15 cellular contexts compared by ENCODE assay signal in genomic region chr1:109312246-109312645, GRCh38. TPM values are rescaled to one million over a fixed set of nuclear protein-coding genes. Genes with fewer than 3 reads are reported as not detected.
DNase-seq lines count a peak whose midpoint lies in the region; ATAC-seq and TF ChIP-seq lines count a peak whose summit lies in the region.
"Had no signal": no experiment of that assay in that cellular context is flagged by ENCODE, and none has a peak within 500 bp of the region (broad histone marks: within the 10 kb centered on the region; RNA-seq: fewer than 3 reads in every experiment).

No MANE protein-coding gene starts in this region.

- CTCF ChIA-PET in MCF 10A (lab: Yijun Ruan, JAX), result interaction anchor here (1.5 kb wide), 1 partner anchor 15 kb away, joined by 5 read pairs; no protein-coding TSS in a partner anchor

- H3K27me3 ChIP-seq in dorsolateral prefrontal cortex (no peaks in the 10 kb centered on the region), neural progenitor cell (no peaks in the 10 kb centered on the region)
- H3K27me3 ChIP-seq: SJCRH30 had no signal

- no TSS peak for BruUV-seq in MCF 10A (replicated peaks; lab: Mats Ljungman, UMichigan)

- H3K9ac ChIP-seq in neural progenitor cell, result no peak overlapping the region

- H3K9me3 Mint-ChIP-seq in neural progenitor cell (no peaks in the 10 kb centered on the region), MCF 10A (ENCODE audit: unreplicated experiment) (no peaks in the 10 kb centered on the region)

- H3K36me3 Mint-ChIP-seq in neural progenitor cell, result peaks cover 27% of the 10 kb centered on the region
- H3K36me3 Mint-ChIP-seq in MCF 10A (ENCODE audit: insufficient read depth, unreplicated experiment), result peaks cover 11% of the 10 kb centered on the region

- peak overlapping the region; percentile 6 to 100 (median 97) for H3K27ac ChIP-seq in dorsolateral prefrontal cortex
- no peak overlapping the region for H3K27ac ChIP-seq in neural progenitor cell
- H3K27ac ChIP-seq: C4-2B, SJCRH30 had no signal

- H3K9me3 ChIP-seq in neural progenitor cell (ENCODE audit: low read depth), result no peaks in the 10 kb centered on the region
- H3K9me3 ChIP-seq: SJCRH30 had no signal

- no peak for ATAC-seq in HG02623 (IDR thresholded peaks at IDR 0.05; ENCODE audit: unreplicated experiment)
- ATAC-seq: PC-3 had no signal

- intact Hi-C loops in dorsolateral prefrontal cortex (cut with DNase I) (loop anchor here (1.0 to 5.0 kb wide), 4 partner anchors 29 to 85 kb away; partner anchors contain the start of genes PSRC1 (in 1 of the 2) and SORT1 (in 1 of the 2)), MCF 10A (cut with micrococcal nuclease) (no loop called here)

- H3K4me3 ChIP-seq in dorsolateral prefrontal cortex (peak overlapping the region in 1 of 59 donors; percentile 22), neural progenitor cell (no peak overlapping the region)
- H3K4me3 ChIP-seq: SJCRH30 had no signal

- H3K79me2 ChIP-seq in neural progenitor cell (ENCODE audit: low read depth), result no peaks in the 10 kb centered on the region

- POLR2A ChIA-PET in MCF 10A (lab: Yijun Ruan, JAX), result no interaction called here

- DNase-seq in DMS 273 treated with DMSO at 0.1 percent for 48 hours (lab: John Stamatoyannopoulos, UW) (peak; percentile 61), NCI-H446 treated with DMSO at 0.1 percent for 48 hours (lab: John Stamatoyannopoulos, UW) (peak; percentile 64), dorsolateral prefrontal cortex (no peak), neural progenitor cell (ENCODE audit: low spot score) (no peak), SKM-1 (lab: John Stamatoyannopoulos, UW; ENCODE audit: unreplicated experiment) (no peak), MCF 10A (ENCODE audit: unreplicated experiment) (no peak), NCI-H1105 (lab: John Stamatoyannopoulos, UW) (no peak)
- DNase-seq: NCI-H1417 treated with DMSO at 0.1 percent for 48 hours, NCI-H2081, NCI-H526 treated with DMSO at 0.1 percent for 48 hours, PC-3, SJCRH30 had no signal

- H3K4me1 ChIP-seq in neural progenitor cell, result peaks cover 10% of the 10 kb centered on the region

- H3K36me3 ChIP-seq in neural progenitor cell, result no peaks in the 10 kb centered on the region

- no peak overlapping the region for H2AFZ ChIP-seq in neural progenitor cell (replicated peaks)

- H3K27ac Mint-ChIP-seq in neural progenitor cell (peak overlapping the region; percentile 55), MCF 10A (ENCODE audit: low read depth, unreplicated experiment) (no peak overlapping the region)

- H3K27me3 Mint-ChIP-seq in neural progenitor cell (ENCODE audit: insufficient read depth, low read depth) (no peaks in the 10 kb centered on the region), MCF 10A (ENCODE audit: insufficient read depth, unreplicated experiment) (no peaks in the 10 kb centered on the region)

- H3K4me1 Mint-ChIP-seq in neural progenitor cell (peaks cover 6% of the 10 kb centered on the region), MCF 10A (ENCODE audit: insufficient read depth, unreplicated experiment) (peaks cover 10% of the 10 kb centered on the region)

- peaks cover 14% of the 10 kb centered on the region for H3F3A ChIP-seq in neural progenitor cell (ENCODE audit: low read depth)

- no peak overlapping the region for H3K4me2 ChIP-seq in neural progenitor cell

- TF ChIP-seq CTCF in dorsolateral prefrontal cortex (IDR thresholded peaks at IDR 0.05 in 54 of 56, conservative IDR thresholded peaks at IDR 0.05 in 2 of 56; ENCODE audit: low read depth in 1 of 56, partially characterized antibody in 56 of 56) (no peak), neural progenitor cell (IDR thresholded peaks at IDR 0.05) (no peak), MCF 10A (IDR thresholded peaks at IDR 0.05; ENCODE audit: unreplicated experiment) (no peak)

- H3K4me3 Mint-ChIP-seq in neural progenitor cell, result no peak overlapping the region
- no peak overlapping the region for H3K4me3 Mint-ChIP-seq in MCF 10A (ENCODE audit: unreplicated experiment)

- no peaks in the 10 kb centered on the region for H4K20me1 ChIP-seq in neural progenitor cell (ENCODE audit: low read depth)

RNA-seq across cellular contexts. Expression of gene MYBPHL, which starts 5.4 kb away (rescaled TPM):
- total RNA-seq in dorsolateral prefrontal cortex (10 to 100 TPM in 14 of 120 experiments, 1 to 10 TPM in 106; 1.9 to 14.4 (median 6.7) TPM), neural progenitor cell (ENCODE audit: low replicate concordance) (not detected in 2 replicates), MCF 10A (2022) (1.1 TPM in 1 of 2 replicates, not detected in the other)
- total RNA-seq: A673, PC-3 had no signal

RNA-seq across cellular contexts. Expression of gene PSRC1, which starts 29.3 kb away (rescaled TPM):
- 100 to 1,000 TPM in 19 of 120 experiments, 10 to 100 TPM in 101; 52.9 to 176 (median 79.2) TPM for total RNA-seq in dorsolateral prefrontal cortex
- 78.1 and 134 TPM in 2 replicates for total RNA-seq in neural progenitor cell (ENCODE audit: low replicate concordance)
- 13.0 and 19.4 TPM in 2 replicates for total RNA-seq in MCF 10A (2022)

Comparison
In these comparisons a context has a peak if more than half of its experiments do, and no peak if none do; other contexts are left out.
1. DNase-seq: peak in DMS 273 treated with DMSO at 0.1 percent for 48 hours (single experiment) and NCI-H446 treated with DMSO at 0.1 percent for 48 hours (single experiment); none in dorsolateral prefrontal cortex (0 of 10), neural progenitor cell (single experiment), SKM-1 (single experiment), MCF 10A (single experiment) and NCI-H1105 (single experiment).